In genomic region chr20:57211949-57212889, GRCh38 we compare ENCODE assay signal across 8 cellular contexts. TPM values are rescaled to one million over a fixed set of nuclear protein-coding genes. Genes with fewer than 3 reads are reported as not detected.
A peak's percentile ranks its signal among the peaks of the same experiment; 100 is the strongest.
DNase-seq lines count a peak whose midpoint lies in the region; ATAC-seq and TF ChIP-seq lines count a peak whose summit lies in the region.
"Had no signal": no experiment of that assay in that cellular context is flagged by ENCODE, and none has a peak within 500 bp of the region (broad histone marks: within the 10 kb centered on the region; RNA-seq: fewer than 3 reads in every experiment).

No MANE protein-coding gene starts in this region.

- peaks cover 22% of the 10 kb centered on the region for H3K4me1 ChIP-seq in HUES6 (ENCODE audit: control insufficient read depth, insufficient read depth, low read length)
- H3K4me1 ChIP-seq: parathyroid adenoma had no signal

- H3K27ac ChIP-seq in HUES6 (ENCODE audit: low read depth, low read length) = no peak overlapping the region
- H3K27ac ChIP-seq: parathyroid adenoma had no signal

- ATAC-seq in GM21528 (IDR thresholded peaks at IDR 0.05; ENCODE audit: low FRiP score, unreplicated experiment) = no peak

- peak overlapping the region; percentile 15 for H3K4me3 Mint-ChIP-seq in type B pancreatic cell

- TF ChIP-seq CTCF in type B pancreatic cell (conservative IDR thresholded peaks at IDR 0.05) = no peak

- H3K36me3 Mint-ChIP-seq in type B pancreatic cell = peaks cover 14% of the 10 kb centered on the region

- peak overlapping the region; percentile 13; the same call in 1 of the 2 replicates for H3K4me3 ChIP-seq in HUES6 (ENCODE audit: low read depth, low read length)

- H3K9ac ChIP-seq in HUES6 (ENCODE audit: low read length) = peak overlapping the region; percentile 59
- H3K9ac ChIP-seq: parathyroid adenoma had no signal

- no peaks in the 10 kb centered on the region for H3K27me3 Mint-ChIP-seq in type B pancreatic cell

- H3K27ac Mint-ChIP-seq in type B pancreatic cell = peak overlapping the region; percentile 71

- DNase-seq in brain pericyte (ENCODE audit: low read depth, low spot score) (peak; percentile 6), iris pigment epithelial cell (ENCODE audit: low read depth) (peak; percentile 77), type B pancreatic cell (ENCODE audit: extremely low spot score, unreplicated experiment) (no peak), NCI-H526 (lab: John Stamatoyannopoulos, UW) (no peak)
- no peak for DNase-seq in stimulated activated CD4-positive, alpha-beta T cell treated with anti-CD3 and anti-CD28 coated beads, Interleukin-2, amount 100 ng/mL, for 24 hours

- H3K9me3 ChIP-seq in HUES6 (ENCODE audit: control insufficient read depth, insufficient read depth, low read depth, low read length) = peaks cover 3% of the 10 kb centered on the region

- peaks cover 34% of the 10 kb centered on the region for H3K4me1 Mint-ChIP-seq in type B pancreatic cell (ENCODE audit: unreplicated experiment)

- no peaks in the 10 kb centered on the region for H3K9me3 Mint-ChIP-seq in type B pancreatic cell

- no peaks in the 10 kb centered on the region; the same call in 1 of the 2 replicates for H3K36me3 ChIP-seq in HUES6 (ENCODE audit: control insufficient read depth, insufficient read depth, low read length)

- peaks cover 18% of the 10 kb centered on the region; the same call in 1 of the 2 replicates for H3K27me3 ChIP-seq in HUES6 (ENCODE audit: control insufficient read depth, insufficient read depth, low read length)

RNA-seq across cellular contexts. Expression of gene BMP7, which starts 54.2 kb away (rescaled TPM):
- total RNA-seq in type B pancreatic cell (ENCODE audit: low replicate concordance) = 115 and 287 TPM in 2 replicates

Comparison
In these comparisons a context has a peak if more than half of its experiments do, and no peak if none do; other contexts are left out.
1. DNase-seq: peak in brain pericyte (single experiment) and iris pigment epithelial cell (single experiment); none in type B pancreatic cell (single experiment), stimulated activated CD4-positive, alpha-beta T cell treated with anti-CD3 and anti-CD28 coated beads, Interleukin-2, amount 100 ng/mL, for 24 hours (0 of 2) and NCI-H526 (0 of 2).